ENCODE assay signal across 8 cellular contexts in the genomic region with DNA sequence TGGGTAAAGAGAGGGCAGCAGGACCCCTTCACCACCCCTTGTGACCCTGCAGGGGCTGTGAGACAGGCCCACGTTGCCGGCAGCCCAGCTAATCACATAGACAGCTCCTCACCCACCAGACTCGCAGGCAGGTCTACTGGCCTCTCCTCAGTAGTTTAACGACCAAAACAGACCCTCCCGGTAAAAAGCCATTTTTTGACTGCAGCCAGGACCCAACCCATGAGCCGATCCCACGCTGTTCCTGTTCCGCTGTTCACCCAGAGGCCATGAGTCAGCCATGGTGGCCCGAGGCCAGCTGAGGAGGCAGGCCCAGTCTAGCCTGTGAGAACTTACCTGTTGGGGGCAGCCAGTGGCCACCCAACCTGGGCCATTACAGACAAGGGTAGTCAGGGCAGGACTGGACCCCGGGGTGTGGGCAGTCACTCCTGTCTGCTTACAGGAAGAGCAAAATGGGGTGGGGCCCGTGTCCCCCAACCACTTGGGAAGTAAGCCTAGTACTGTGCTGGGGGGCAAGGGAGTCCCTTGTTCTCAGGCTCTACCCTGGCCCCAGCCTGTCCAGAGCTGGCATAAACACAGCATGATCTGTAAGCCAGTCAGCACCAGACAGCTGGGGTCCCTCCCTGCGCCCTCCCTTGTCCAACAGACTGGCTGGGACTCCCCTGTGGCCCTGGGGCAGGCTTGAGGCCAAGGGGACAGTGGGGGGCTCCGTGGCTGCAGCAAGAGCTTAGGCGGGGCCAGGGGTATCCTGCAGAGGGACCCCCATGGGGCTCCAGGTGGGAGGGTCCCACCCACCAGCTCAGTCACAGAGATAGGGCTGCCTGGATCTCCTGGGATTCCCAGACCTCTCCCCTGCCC.
DNase-seq lines count a peak whose midpoint lies in the region; TF ChIP-seq lines count a peak whose summit lies in the region.

No MANE protein-coding gene starts in this region.

- TF ChIP-seq CTCF in fibroblast of mammary gland (conservative IDR thresholded peaks at IDR 0.05; ENCODE audit: control insufficient read depth, insufficient read depth, low read depth, low read length) = no peak

- DNase-seq in EL (peak; percentile 54), SW480 (ENCODE audit: low spot score) (peak; percentile 35), fibroblast of mammary gland (ENCODE audit: low read depth) (peak; percentile 74), posterior vena cava (ENCODE audit: low spot score) (peak; percentile 90), SW 1271 (lab: John Stamatoyannopoulos, UW) (no peak), NCI-H1436 (lab: John Stamatoyannopoulos, UW) (no peak), COLO668 (lab: John Stamatoyannopoulos, UW; ENCODE audit: unreplicated experiment) (no peak), NCI-H1092 treated with DMSO at 0.1 percent for 48 hours (lab: John Stamatoyannopoulos, UW) (no peak)

- H3K4me3 ChIP-seq in fibroblast of mammary gland (ENCODE audit: control insufficient read depth, low read depth, low read length) = no peak overlapping the region

- intact Hi-C loops in posterior vena cava (cut with DNase I) = no loop called here

Comparison
In these comparisons a context has a peak if more than half of its experiments do, and no peak if none do; other contexts are left out.
1. DNase-seq: peak in EL (single experiment), SW480 (single experiment), fibroblast of mammary gland (single experiment) and posterior vena cava (single experiment); none in SW 1271 (0 of 2), NCI-H1436 (single experiment), COLO668 (single experiment) and NCI-H1092 treated with DMSO at 0.1 percent for 48 hours (single experiment).